ENCODE assay signal across 10 cellular contexts in the genomic region with DNA sequence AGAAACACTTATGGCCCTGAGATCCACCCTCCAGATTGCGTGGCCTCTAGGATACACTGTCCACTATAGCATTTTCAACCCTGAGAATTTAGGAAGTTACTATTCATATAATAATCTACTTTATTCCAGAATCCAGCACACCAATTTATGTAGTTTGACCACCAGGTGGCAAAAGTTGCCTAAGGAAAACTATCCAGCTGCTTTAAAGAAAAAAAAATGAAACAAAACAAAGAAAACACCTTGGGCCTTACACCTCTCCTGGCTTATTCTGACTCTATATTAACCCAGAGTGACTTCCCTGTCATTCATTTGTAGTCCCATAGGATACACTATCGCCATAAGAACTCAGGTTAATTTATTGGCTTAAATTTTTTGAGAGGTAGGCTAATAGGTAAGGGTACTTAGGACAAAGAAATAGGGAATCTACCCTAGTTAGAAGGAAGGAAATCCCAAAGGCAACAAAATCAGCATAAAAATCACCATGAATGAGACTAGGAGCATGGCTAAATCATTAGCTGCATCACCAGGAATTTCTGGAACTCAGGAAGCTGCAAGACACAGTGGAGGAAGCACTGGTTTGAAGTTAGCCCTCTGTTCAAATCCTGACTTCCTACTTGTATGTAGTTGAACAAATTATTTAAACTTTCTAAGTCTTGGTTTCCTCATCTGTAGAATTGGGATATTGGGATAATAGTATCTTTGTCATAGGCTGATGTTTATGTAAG.
DNase-seq lines count a peak whose midpoint lies in the region; ATAC-seq and TF ChIP-seq lines count a peak whose summit lies in the region.
"Had no signal": no experiment of that assay in that cellular context is flagged by ENCODE, and none has a peak within 500 bp of the region (broad histone marks: within the 10 kb centered on the region; RNA-seq: fewer than 3 reads in every experiment).

No MANE protein-coding gene starts in this region.

- H3K9me2 ChIP-seq in MM.1S (replicated peaks; ENCODE audit: insufficient read depth, low read length): no peaks in the 10 kb centered on the region

- in situ Hi-C loops in astrocyte of the spinal cord (cut with HindIII; ENCODE audit: low sequenced_read_pairs): no loop called here

- peaks cover 9% of the 10 kb centered on the region for H3K4me1 ChIP-seq in MM.1S (ENCODE audit: low read length)

- no peak overlapping the region for H2AFZ ChIP-seq in MM.1S (ENCODE audit: low read length)

- no peak overlapping the region for H3K4me2 ChIP-seq in MM.1S (ENCODE audit: low read depth, low read length)

- TF ChIP-seq CTCF in MM.1S (IDR thresholded peaks at IDR 0.05; ENCODE audit: low read length): peak; percentile 30
- TF ChIP-seq CTCF in astrocyte of the spinal cord (IDR thresholded peaks at IDR 0.05; ENCODE audit: low read depth, low read length): peak; percentile 54
- TF ChIP-seq CTCF in natural killer cell (IDR thresholded peaks at IDR 0.05): no peak

- no peaks in the 10 kb centered on the region for H3K4me1 Mint-ChIP-seq in natural killer cell

- no peak for ATAC-seq in HG03139 (IDR thresholded peaks at IDR 0.05; ENCODE audit: unreplicated experiment)
- ATAC-seq in GM21786 (IDR thresholded peaks at IDR 0.05; ENCODE audit: unreplicated experiment): no peak
- no peak for ATAC-seq in natural killer cell

- no peak overlapping the region for H3K27ac Mint-ChIP-seq in natural killer cell

- no peaks in the 10 kb centered on the region for H3K27me3 Mint-ChIP-seq in natural killer cell (ENCODE audit: low read depth in 2 of 2)

- H3K9me3 ChIP-seq in MM.1S (replicated peaks; ENCODE audit: insufficient read depth, low read length): no peaks in the 10 kb centered on the region

- H3K36me3 ChIP-seq in MM.1S (replicated peaks; ENCODE audit: insufficient read depth, low read length): no peaks in the 10 kb centered on the region

- no peaks in the 10 kb centered on the region for H3K27me3 ChIP-seq in MM.1S (replicated peaks; ENCODE audit: insufficient read depth, low read length)

- H3K79me2 ChIP-seq in MM.1S (ENCODE audit: low read length): no peaks in the 10 kb centered on the region

- H4K20me1 ChIP-seq in MM.1S (ENCODE audit: insufficient read depth, low read length): no peaks in the 10 kb centered on the region

- no peaks in the 10 kb centered on the region for H3K36me3 Mint-ChIP-seq in natural killer cell

- H3F3A ChIP-seq in MM.1S (ENCODE audit: insufficient read depth, low read length): peaks cover 5% of the 10 kb centered on the region; the same call in 1 of the 2 replicates

- no peak overlapping the region for H3K4me3 Mint-ChIP-seq in natural killer cell

- H3K27ac ChIP-seq in MM.1S (ENCODE audit: low read length): no peak overlapping the region

- DNase-seq in DMS53 (lab: John Stamatoyannopoulos, UW) (peak; percentile 68), MM.1S (peak; percentile 23), astrocyte of the spinal cord (ENCODE audit: low read depth, low spot score) (peak; percentile 41), medulla oblongata (ENCODE audit: extremely low spot score) (peak; percentile 4), HuH-7.5 (ENCODE audit: low spot score) (no peak), natural killer cell (no peak)
- DNase-seq: MV-4-11 had no signal

- peaks cover 0 to 5% of the 10 kb centered on the region in 2 donors for H3K9me3 Mint-ChIP-seq in natural killer cell

- H3K4me3 ChIP-seq in MM.1S (ENCODE audit: low read length) (no peak overlapping the region), astrocyte of the spinal cord (ENCODE audit: low read depth, low read length) (no peak overlapping the region)
- H3K4me3 ChIP-seq: lung had no signal

- intact Hi-C loops in natural killer cell (cut with micrococcal nuclease): no loop called here

- H3K9ac ChIP-seq in MM.1S (ENCODE audit: low read length): no peak overlapping the region

Comparison
In these comparisons a context has a peak if more than half of its experiments do, and no peak if none do; other contexts are left out.
1. DNase-seq: peak in DMS53 (single experiment), MM.1S (single experiment), astrocyte of the spinal cord (single experiment) and medulla oblongata (single experiment); none in HuH-7.5 (single experiment) and natural killer cell (single experiment).